ENCODE assay signal across 1 cellular context in the genomic region with DNA sequence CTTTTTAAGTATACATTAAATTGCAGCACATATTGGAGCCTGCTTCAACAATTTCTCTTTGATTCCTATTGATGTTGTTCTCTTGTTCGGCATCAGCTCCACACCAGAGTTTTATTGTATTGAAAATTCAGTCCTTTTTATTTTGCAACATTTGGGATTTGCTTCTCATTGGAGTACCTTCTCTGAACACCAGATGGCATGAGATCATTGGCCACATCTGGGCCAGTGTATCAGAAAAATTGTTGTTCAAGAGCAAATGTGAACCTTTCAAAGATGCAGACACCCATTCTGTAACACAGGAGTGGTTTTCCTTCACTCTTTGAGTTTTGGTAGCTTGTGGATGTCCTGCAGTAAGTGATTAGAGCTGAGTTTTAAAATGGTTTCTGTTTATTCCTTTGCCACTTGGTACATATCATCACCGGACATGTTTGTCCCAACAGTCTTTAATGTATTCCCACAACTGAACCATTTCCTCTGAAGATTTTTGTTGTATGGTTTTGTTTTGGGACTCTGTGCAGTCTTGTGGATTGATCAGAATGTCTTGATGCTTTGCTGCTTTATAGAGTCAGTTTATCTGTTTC.
TF ChIP-seq lines count a peak whose summit lies in the region.

No MANE protein-coding gene starts in this region.

TF ChIP-seq in SK-N-SH treated with all-trans-retinoic acid at 6 μM for 48 hours, 23 proteins besides CTCF, POLR2A, EP300 and RAD21 (continued from another document):
- TF ChIP-seq, protein P1, sequence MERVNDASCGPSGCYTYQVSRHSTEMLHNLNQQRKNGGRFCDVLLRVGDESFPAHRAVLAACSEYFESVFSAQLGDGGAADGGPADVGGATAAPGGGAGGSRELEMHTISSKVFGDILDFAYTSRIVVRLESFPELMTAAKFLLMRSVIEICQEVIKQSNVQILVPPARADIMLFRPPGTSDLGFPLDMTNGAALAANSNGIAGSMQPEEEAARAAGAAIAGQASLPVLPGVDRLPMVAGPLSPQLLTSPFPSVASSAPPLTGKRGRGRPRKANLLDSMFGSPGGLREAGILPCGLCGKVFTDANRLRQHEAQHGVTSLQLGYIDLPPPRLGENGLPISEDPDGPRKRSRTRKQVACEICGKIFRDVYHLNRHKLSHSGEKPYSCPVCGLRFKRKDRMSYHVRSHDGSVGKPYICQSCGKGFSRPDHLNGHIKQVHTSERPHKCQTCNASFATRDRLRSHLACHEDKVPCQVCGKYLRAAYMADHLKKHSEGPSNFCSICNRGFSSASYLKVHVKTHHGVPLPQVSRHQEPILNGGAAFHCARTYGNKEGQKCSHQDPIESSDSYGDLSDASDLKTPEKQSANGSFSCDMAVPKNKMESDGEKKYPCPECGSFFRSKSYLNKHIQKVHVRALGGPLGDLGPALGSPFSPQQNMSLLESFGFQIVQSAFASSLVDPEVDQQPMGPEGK (CRISPR knock-in tag; IDR thresholded peaks at IDR 0.05; ENCODE audit: borderline replicate concordance): no peak
- no peak for TF ChIP-seq ZFP3 (CRISPR knock-in tag; IDR thresholded peaks at IDR 0.05)
- TF ChIP-seq, protein P2, sequence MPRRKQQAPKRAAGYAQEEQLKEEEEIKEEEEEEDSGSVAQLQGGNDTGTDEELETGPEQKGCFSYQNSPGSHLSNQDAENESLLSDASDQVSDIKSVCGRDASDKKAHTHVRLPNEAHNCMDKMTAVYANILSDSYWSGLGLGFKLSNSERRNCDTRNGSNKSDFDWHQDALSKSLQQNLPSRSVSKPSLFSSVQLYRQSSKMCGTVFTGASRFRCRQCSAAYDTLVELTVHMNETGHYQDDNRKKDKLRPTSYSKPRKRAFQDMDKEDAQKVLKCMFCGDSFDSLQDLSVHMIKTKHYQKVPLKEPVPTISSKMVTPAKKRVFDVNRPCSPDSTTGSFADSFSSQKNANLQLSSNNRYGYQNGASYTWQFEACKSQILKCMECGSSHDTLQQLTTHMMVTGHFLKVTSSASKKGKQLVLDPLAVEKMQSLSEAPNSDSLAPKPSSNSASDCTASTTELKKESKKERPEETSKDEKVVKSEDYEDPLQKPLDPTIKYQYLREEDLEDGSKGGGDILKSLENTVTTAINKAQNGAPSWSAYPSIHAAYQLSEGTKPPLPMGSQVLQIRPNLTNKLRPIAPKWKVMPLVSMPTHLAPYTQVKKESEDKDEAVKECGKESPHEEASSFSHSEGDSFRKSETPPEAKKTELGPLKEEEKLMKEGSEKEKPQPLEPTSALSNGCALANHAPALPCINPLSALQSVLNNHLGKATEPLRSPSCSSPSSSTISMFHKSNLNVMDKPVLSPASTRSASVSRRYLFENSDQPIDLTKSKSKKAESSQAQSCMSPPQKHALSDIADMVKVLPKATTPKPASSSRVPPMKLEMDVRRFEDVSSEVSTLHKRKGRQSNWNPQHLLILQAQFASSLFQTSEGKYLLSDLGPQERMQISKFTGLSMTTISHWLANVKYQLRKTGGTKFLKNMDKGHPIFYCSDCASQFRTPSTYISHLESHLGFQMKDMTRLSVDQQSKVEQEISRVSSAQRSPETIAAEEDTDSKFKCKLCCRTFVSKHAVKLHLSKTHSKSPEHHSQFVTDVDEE (CRISPR knock-in tag; IDR thresholded peaks at IDR 0.05): no peak
- TF ChIP-seq TOX (CRISPR knock-in tag; IDR thresholded peaks at IDR 0.05; ENCODE audit: borderline replicate concordance): no peak
- TF ChIP-seq PPARA (CRISPR knock-in tag; IDR thresholded peaks at IDR 0.05; ENCODE audit: borderline replicate concordance): no peak
